In the genomic region with DNA sequence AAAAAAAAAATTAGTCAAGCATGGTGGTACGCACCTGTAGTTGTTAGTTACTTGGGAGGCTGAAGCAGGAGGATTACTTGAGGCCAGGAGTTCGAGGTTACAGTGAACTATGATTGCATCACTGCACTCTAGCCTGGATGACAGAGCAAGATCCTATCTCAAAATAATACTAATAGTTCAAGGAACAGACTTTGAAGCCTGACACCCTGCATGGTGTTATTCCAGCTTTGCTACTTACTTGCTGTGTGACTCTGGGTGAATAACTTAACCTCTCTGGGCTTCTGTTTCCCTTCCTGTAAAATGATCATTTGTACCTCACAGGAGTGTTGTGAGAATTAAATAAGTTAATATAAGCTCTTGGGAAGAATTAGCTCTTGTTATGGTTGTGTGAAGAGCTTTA, we compare ENCODE assay signal across 1 cellular context.
TF ChIP-seq lines count a peak whose summit lies in the region.

No MANE protein-coding gene starts in this region.

TF ChIP-seq in IMR-90, 13 proteins besides CTCF, POLR2A, EP300 and RAD21 (continued from another document):
- TF ChIP-seq CEBPB (IDR thresholded peaks at IDR 0.05; ENCODE audit: low read depth, low read length) = peak; percentile 73
